In genomic region chr11:2122222-2122906, GRCh38 we compare ENCODE assay signal across 15 cellular contexts. TPM values are rescaled to one million over a fixed set of nuclear protein-coding genes. Genes with fewer than 3 reads are reported as not detected.
DNase-seq lines count a peak whose midpoint lies in the region; ATAC-seq and TF ChIP-seq lines count a peak whose summit lies in the region.
"Had no signal": no experiment of that assay in that cellular context is flagged by ENCODE, and none has a peak within 500 bp of the region (broad histone marks: within the 10 kb centered on the region; RNA-seq: fewer than 3 reads in every experiment).

No MANE protein-coding gene starts in this region.

- H3K4me1 Mint-ChIP-seq in stimulated activated effector memory CD8-positive, alpha-beta T cell treated with anti-CD3 and anti-CD28 coated beads, Interleukin-12 subunit alpha, Interleukin-12 subunit beta, amount 100 ng/mL, for 72 hours, result peaks cover 11% of the 10 kb centered on the region
- H3K4me1 Mint-ChIP-seq: activated CD4-positive, alpha-beta T cell treated with anti-CD3 and anti-CD28 coated beads, Interleukin-2, amount 10 ng/mL, durations not matched to agents 7 days and 5 days; T-helper 17 cell had no signal

- peak; percentile 30 for ATAC-seq in stimulated activated effector memory CD8-positive, alpha-beta T cell treated with anti-CD3 and anti-CD28 coated beads, Interleukin-12 subunit alpha, Interleukin-12 subunit beta, amount 100 ng/mL, for 72 hours
- no peak for ATAC-seq in gastroesophageal sphincter
- no peak for ATAC-seq in HG03159 (IDR thresholded peaks at IDR 0.05; ENCODE audit: unreplicated experiment)
- ATAC-seq: esophagus mucosa, T-helper 17 cell had no signal

- no peak overlapping the region for H3K4me3 Mint-ChIP-seq in stimulated activated effector memory CD8-positive, alpha-beta T cell treated with anti-CD3 and anti-CD28 coated beads, Interleukin-12 subunit alpha, Interleukin-12 subunit beta, amount 100 ng/mL, for 72 hours
- H3K4me3 Mint-ChIP-seq: activated CD4-positive, alpha-beta T cell treated with anti-CD3 and anti-CD28 coated beads, Interleukin-2, amount 10 ng/mL, durations not matched to agents 7 days and 5 days; naive B cell; T-helper 17 cell had no signal

- DNase-seq in H4 (ENCODE audit: low spot score) (peak; percentile 78), adipocyte (ENCODE audit: low read depth) (peak; percentile 93), iPS-NIHi11 (ENCODE audit: low spot score) (peak; percentile 69), erythroblast (lab: John Stamatoyannopoulos, UW) (no peak), SHP77 treated with DMSO at 0.1 percent for 48 hours (lab: John Stamatoyannopoulos, UW) (no peak)
- no peak for DNase-seq in stimulated activated effector memory CD8-positive, alpha-beta T cell treated with anti-CD3 and anti-CD28 coated beads, Interleukin-12 subunit alpha, Interleukin-12 subunit beta, amount 100 ng/mL, for 72 hours (ENCODE audit: low spot score in 2 of 2)
- DNase-seq: activated CD4-positive, alpha-beta T cell treated with anti-CD3 and anti-CD28 coated beads, Interleukin-2, amount 10 ng/mL, durations not matched to agents 7 days and 5 days; naive B cell; T-helper 17 cell had no signal

- H3K9ac ChIP-seq in adipocyte (ENCODE audit: low read length), result no peak overlapping the region

- no peaks in the 10 kb centered on the region for H3K9me3 Mint-ChIP-seq in stimulated activated effector memory CD8-positive, alpha-beta T cell treated with anti-CD3 and anti-CD28 coated beads, Interleukin-12 subunit alpha, Interleukin-12 subunit beta, amount 100 ng/mL, for 72 hours
- H3K9me3 Mint-ChIP-seq: activated CD4-positive, alpha-beta T cell treated with anti-CD3 and anti-CD28 coated beads, Interleukin-2, amount 10 ng/mL, durations not matched to agents 7 days and 5 days had no signal

- TF ChIP-seq POLR2A in erythroblast (IDR thresholded peaks at IDR 0.05; ENCODE audit: low read length) (no peak), gastroesophageal sphincter (IDR thresholded peaks at IDR 0.05) (no peak)

- H3K4me3 ChIP-seq in adipocyte (ENCODE audit: low read length) (no peak overlapping the region), gastroesophageal sphincter (no peak overlapping the region)
- H3K4me3 ChIP-seq: right atrium auricular region had no signal

- no peaks in the 10 kb centered on the region for H3K36me3 Mint-ChIP-seq in stimulated activated effector memory CD8-positive, alpha-beta T cell treated with anti-CD3 and anti-CD28 coated beads, Interleukin-12 subunit alpha, Interleukin-12 subunit beta, amount 100 ng/mL, for 72 hours

- TF ChIP-seq EP300 in gastroesophageal sphincter (IDR thresholded peaks at IDR 0.05), result no peak

- peaks cover 9% of the 10 kb centered on the region for H3K9me3 ChIP-seq in adipocyte (ENCODE audit: control insufficient read depth, low read length)
- H3K9me3 ChIP-seq in gastroesophageal sphincter, result peaks cover 0 to 13% (median 0%) of the 10 kb centered on the region in 3 donors

- TF ChIP-seq CTCF in gastroesophageal sphincter (IDR thresholded peaks at IDR 0.05), result no peak

- WGBS in gastroesophageal sphincter (ENCODE audit: low coverage in 1 of 2), 2 donors, result 46% methylated on average over 5 of the region's 19 CpGs; no CpG with 5 or more reads in 1 of the 2 donors

- H3K4me1 ChIP-seq in adipocyte (ENCODE audit: control insufficient read depth, insufficient read depth, low read length) (no peaks in the 10 kb centered on the region), gastroesophageal sphincter (no peaks in the 10 kb centered on the region)
- H3K4me1 ChIP-seq: right atrium auricular region had no signal

- H3K27ac ChIP-seq in gastroesophageal sphincter, result no peak overlapping the region
- H3K27ac ChIP-seq: right atrium auricular region had no signal

- peaks cover 34% of the 10 kb centered on the region for H3K27me3 ChIP-seq in adipocyte (replicated peaks; ENCODE audit: control insufficient read depth, insufficient read depth, low read length)
- peaks cover 65% of the 10 kb centered on the region for H3K27me3 ChIP-seq in gastroesophageal sphincter
- H3K27me3 ChIP-seq: right atrium auricular region had no signal

- H3K27ac Mint-ChIP-seq in stimulated activated effector memory CD8-positive, alpha-beta T cell treated with anti-CD3 and anti-CD28 coated beads, Interleukin-12 subunit alpha, Interleukin-12 subunit beta, amount 100 ng/mL, for 72 hours, result no peak overlapping the region
- H3K27ac Mint-ChIP-seq: activated CD4-positive, alpha-beta T cell treated with anti-CD3 and anti-CD28 coated beads, Interleukin-2, amount 10 ng/mL, durations not matched to agents 7 days and 5 days; naive B cell; T-helper 17 cell had no signal

- no peaks in the 10 kb centered on the region for H3K36me3 ChIP-seq in adipocyte (ENCODE audit: control insufficient read depth, insufficient read depth, low read length, severe bottlenecking)
- H3K36me3 ChIP-seq in gastroesophageal sphincter, result no peaks in the 10 kb centered on the region
- H3K36me3 ChIP-seq: right atrium auricular region had no signal

RNA-seq across cellular contexts. Expression of gene IGF2, which starts 16.8 kb away (rescaled TPM):
- 0.60 and 2.0 TPM in 2 replicates for total RNA-seq in H4 (2014; rRNA removed; shearing (Covaris generic))
- total RNA-seq in gastroesophageal sphincter, result 10 to 100 TPM in 3 of 4 donors, 1 to 10 TPM in 1; 8.7 to 49.5 (median 28.7) TPM
- total RNA-seq: OCI-LY7 had no signal

RNA-seq across cellular contexts. Expression of gene INS, which starts 38.6 kb away (rescaled TPM):
- total RNA-seq in H4 (2014; rRNA removed; shearing (Covaris generic)), result not detected in 2 replicates
- not detected for total RNA-seq in gastroesophageal sphincter
- total RNA-seq: activated CD4-positive, alpha-beta T cell treated with anti-CD3 and anti-CD28 coated beads, Interleukin-2, amount 10 ng/mL, durations not matched to agents 7 days and 5 days; cardiac septum; esophagus mucosa; OCI-LY7; right atrium auricular region; T-helper 17 cell had no signal

RNA-seq across cellular contexts. Expression of gene TH, which starts 49.3 kb away (rescaled TPM):
- total RNA-seq in H4 (2014; rRNA removed; shearing (Covaris generic)), result not detected in 2 replicates
- under 1 TPM in 2 of 4 donors, not detected in 2; 0.27 TPM for total RNA-seq in gastroesophageal sphincter
- total RNA-seq: activated CD4-positive, alpha-beta T cell treated with anti-CD3 and anti-CD28 coated beads, Interleukin-2, amount 10 ng/mL, durations not matched to agents 7 days and 5 days; cardiac septum; OCI-LY7; right atrium auricular region; T-helper 17 cell had no signal

Comparison
In these comparisons a context has a peak if more than half of its experiments do, and no peak if none do; other contexts are left out.
1. DNase-seq: peak in H4 (single experiment), adipocyte (single experiment) and iPS-NIHi11 (single experiment); none in stimulated activated effector memory CD8-positive, alpha-beta T cell treated with anti-CD3 and anti-CD28 coated beads, Interleukin-12 subunit alpha, Interleukin-12 subunit beta, amount 100 ng/mL, for 72 hours (0 of 2), erythroblast (0 of 2) and SHP77 treated with DMSO at 0.1 percent for 48 hours (single experiment).